11 cellular contexts compared by ENCODE assay signal in genomic region chr4:153159016-153159415, GRCh38. TPM values are rescaled to one million over a fixed set of nuclear protein-coding genes. Genes with fewer than 3 reads are reported as not detected.
DNase-seq lines count a peak whose midpoint lies in the region; ATAC-seq and TF ChIP-seq lines count a peak whose summit lies in the region.
"Had no signal": no experiment of that assay in that cellular context is flagged by ENCODE, and none has a peak within 500 bp of the region (broad histone marks: within the 10 kb centered on the region; RNA-seq: fewer than 3 reads in every experiment).

No MANE protein-coding gene starts in this region.

- H3K27me3 Mint-ChIP-seq in CD4-positive, alpha-beta memory T cell = peaks cover 0 to 2% of the 10 kb centered on the region in 2 donors
- H3K27me3 Mint-ChIP-seq in memory B cell = peaks cover 13% of the 10 kb centered on the region
- peaks cover 35% of the 10 kb centered on the region for H3K27me3 Mint-ChIP-seq in activated CD4-positive, alpha-beta memory T cell treated with anti-CD3 and anti-CD28 coated beads, Interleukin-2, amount 10 ng/mL, durations not matched to agents 7 days and 5 days

- CTCF ChIA-PET in CD4-positive, alpha-beta memory T cell (lab: Charles Lee; ENCODE audit: partially characterized antibody) = interaction anchor here (0.8 to 3.4 kb wide), 5 partner anchors 10 to 75 kb away, joined by 3 to 9 read pairs (median 3); no protein-coding TSS in a partner anchor
- CTCF ChIA-PET in HCT116 (lab: Charles Lee) = interaction anchor here (0.7 to 1.1 kb wide), 2 partner anchors 16 to 286 kb away, joined by 3 read pairs; no protein-coding TSS in a partner anchor
- CTCF ChIA-PET in SK-N-SH (lab: Yijun Ruan, JAX) = interaction anchor here (1.2 to 1.6 kb wide), 4 partner anchors 16 to 484 kb away, joined by 3 to 5 read pairs (median 4); no protein-coding TSS in a partner anchor
- CTCF ChIA-PET in activated CD4-positive, alpha-beta memory T cell treated with anti-CD3 and anti-CD28 coated beads, Interleukin-2, amount 10 ng/mL, durations not matched to agents 7 days and 5 days (lab: Charles Lee) = interaction anchor here (0.6 to 1.4 kb wide), 5 partner anchors 8 to 232 kb away, joined by 3 to 5 read pairs (median 4); no protein-coding TSS in a partner anchor

- no peak for TF ChIP-seq EP300 in SK-N-SH (IDR thresholded peaks at IDR 0.05; ENCODE audit: borderline replicate concordance in 1 of 2, low read depth in 1 of 2, low read length in 1 of 2)

- H4K20me1 ChIP-seq in HCT116 (ENCODE audit: insufficient read depth) (no peaks in the 10 kb centered on the region), SK-N-SH (ENCODE audit: insufficient read depth) (no peaks in the 10 kb centered on the region)

- ATAC-seq in HCT116 = no peak
- peak; percentile 63 for ATAC-seq in memory B cell (ENCODE audit: low read depth)
- no peak for ATAC-seq in GM18870 (IDR thresholded peaks at IDR 0.05; ENCODE audit: unreplicated experiment)

- H3K4me1 Mint-ChIP-seq in CD4-positive, alpha-beta memory T cell = peaks cover 10 to 39% (median 18%) of the 10 kb centered on the region in 4 donors
- H3K4me1 Mint-ChIP-seq in memory B cell = peaks cover 4% of the 10 kb centered on the region
- H3K4me1 Mint-ChIP-seq in activated CD4-positive, alpha-beta memory T cell treated with anti-CD3 and anti-CD28 coated beads, Interleukin-2, amount 10 ng/mL, durations not matched to agents 7 days and 5 days = peaks cover 31% of the 10 kb centered on the region

- no peak overlapping the region for H3K4me2 ChIP-seq in HCT116 (ENCODE audit: low read length)
- H3K4me2 ChIP-seq in SK-N-SH = peak overlapping the region; percentile 67; the same call in 1 of the 2 replicates

- TF ChIP-seq POLR2A in HCT116 (IDR thresholded peaks at IDR 0.05; ENCODE audit: borderline replicate concordance, extremely low read depth, insufficient read depth, insufficient read length) = no peak

- H3K27me3 ChIP-seq in CD4-positive, alpha-beta memory T cell (ENCODE audit: insufficient read depth, low read length) = no peaks in the 10 kb centered on the region
- H3K27me3 ChIP-seq in HCT116 (ENCODE audit: insufficient read depth, low read length) (no peaks in the 10 kb centered on the region), SK-N-SH (ENCODE audit: insufficient read depth) (no peaks in the 10 kb centered on the region), H7 (ENCODE audit: control insufficient read depth, insufficient read depth, low read length) (peaks cover 25% of the 10 kb centered on the region)
- H3K27me3 ChIP-seq: thyroid gland had no signal

- intact Hi-C loops in CD4-positive, alpha-beta memory T cell (cut with micrococcal nuclease) = no loop called here
- intact Hi-C loops in HCT116 (cut with micrococcal nuclease) = no loop called here

- peaks cover 19% of the 10 kb centered on the region for H3F3A ChIP-seq in SK-N-SH (replicated peaks; ENCODE audit: insufficient read depth)

- H3K4me3 Mint-ChIP-seq in CD4-positive, alpha-beta memory T cell = peak overlapping the region in 2 of 8 donors; percentile 34 to 36
- no peak overlapping the region for H3K4me3 Mint-ChIP-seq in memory B cell
- H3K4me3 Mint-ChIP-seq in activated CD4-positive, alpha-beta memory T cell treated with anti-CD3 and anti-CD28 coated beads, Interleukin-2, amount 10 ng/mL, durations not matched to agents 7 days and 5 days = no peak overlapping the region

- RAD21 ChIA-PET in HCT116 (lab: Charles Lee; ENCODE audit: low non-redundant PET in 1 of 2, low total read pairs in 2 of 2, uncharacterized antibody in 2 of 2, unreplicated experiment in 2 of 2) = no interaction called here

- BruUV-seq in HCT116 (replicated peaks; lab: Mats Ljungman, UMichigan) = no TSS peak

- POLR2A ChIA-PET in CD4-positive, alpha-beta memory T cell (lab: Charles Lee; ENCODE audit: partially characterized antibody) = no interaction called here
- POLR2A ChIA-PET in HCT116 (lab: Charles Lee) = no interaction called here
- POLR2A ChIA-PET in SK-N-SH (lab: Yijun Ruan, JAX) = no interaction called here
- POLR2A ChIA-PET in activated CD4-positive, alpha-beta memory T cell treated with anti-CD3 and anti-CD28 coated beads, Interleukin-2, amount 10 ng/mL, durations not matched to agents 7 days and 5 days (lab: Charles Lee) = no interaction called here

- peak in 4 of 5 donors; percentile 7 to 15 (median 11) for DNase-seq in CD4-positive, alpha-beta memory T cell
- DNase-seq in HCT116 (ENCODE audit: low read depth, low spot score) = no peak
- no peak for DNase-seq in SK-N-SH
- DNase-seq in memory B cell (ENCODE audit: low spot score in 2 of 2) = no peak
- DNase-seq in H7 = no peak
- DNase-seq in cerebellar cortex (ENCODE audit: low spot score) = no peak
- DNase-seq in activated CD4-positive, alpha-beta memory T cell treated with anti-CD3 and anti-CD28 coated beads, Interleukin-2, amount 10 ng/mL, durations not matched to agents 7 days and 5 days = no peak
- DNase-seq: activated T-cell treated with anti-CD3 and anti-CD28 coated beads, Interleukin-2, amount 50 U/mL, for 1 hour; HCEC 1CT; thyroid gland had no signal

- no peaks in the 10 kb centered on the region for H3K36me3 ChIP-seq in CD4-positive, alpha-beta memory T cell (ENCODE audit: insufficient read depth, low read length)
- H3K36me3 ChIP-seq in HCT116 (ENCODE audit: control insufficient read depth in 1 of 2, insufficient read depth in 2 of 2, low read length in 2 of 2) (no peaks in the 10 kb centered on the region), SK-N-SH (replicated peaks in 1 of 2; ENCODE audit: control insufficient read depth in 1 of 2, insufficient read depth in 2 of 2, low read length in 1 of 2) (no peaks in the 10 kb centered on the region), H7 (replicated peaks; ENCODE audit: control insufficient read depth, insufficient read depth, low read length) (no peaks in the 10 kb centered on the region)
- H3K36me3 ChIP-seq: thyroid gland had no signal

- TF ChIP-seq CTCF in HCT116 (IDR thresholded peaks at IDR 0.05 in 2 of 3, conservative IDR thresholded peaks at IDR 0.05 in 1 of 3; ENCODE audit: borderline replicate concordance in 1 of 3, insufficient read depth in 1 of 3, low read depth in 2 of 3, low read length in 2 of 3) (peak in 2 of 3 experiments; percentile 14 to 31; a peak in 2 of 6 replicates), SK-N-SH (IDR thresholded peaks at IDR 0.05) (peak; percentile 41)

- no peaks in the 10 kb centered on the region for H3K79me2 ChIP-seq in HCT116 (ENCODE audit: insufficient read depth, low read length)
- H3K79me2 ChIP-seq in SK-N-SH (ENCODE audit: insufficient read depth) = no peaks in the 10 kb centered on the region

- H3K27ac Mint-ChIP-seq in CD4-positive, alpha-beta memory T cell = no peak overlapping the region
- H3K27ac Mint-ChIP-seq in memory B cell = no peak overlapping the region
- H3K27ac Mint-ChIP-seq in activated CD4-positive, alpha-beta memory T cell treated with anti-CD3 and anti-CD28 coated beads, Interleukin-2, amount 10 ng/mL, durations not matched to agents 7 days and 5 days = no peak overlapping the region

- H3K4me1 ChIP-seq in CD4-positive, alpha-beta memory T cell (ENCODE audit: insufficient read depth, low read length) = peaks cover 18% of the 10 kb centered on the region
- H3K4me1 ChIP-seq in HCT116 (ENCODE audit: control insufficient read depth in 1 of 2, insufficient read depth in 2 of 2, low read length in 2 of 2) (peaks cover 10 to 27% of the 10 kb centered on the region in 2 experiments), SK-N-SH (ENCODE audit: control insufficient read depth in 1 of 2, insufficient read depth in 2 of 2, low read depth in 1 of 2, low read length in 1 of 2) (peaks cover 20 to 27% of the 10 kb centered on the region in 2 experiments; a peak in 3 of 4 replicates)

- H2AFZ ChIP-seq in HCT116 (ENCODE audit: low read depth, low read length, poor library complexity, severe bottlenecking) (peak overlapping the region; percentile 66), SK-N-SH (ENCODE audit: low read depth) (no peak overlapping the region)

- H3K36me3 Mint-ChIP-seq in CD4-positive, alpha-beta memory T cell = no peaks in the 10 kb centered on the region
- no peaks in the 10 kb centered on the region for H3K36me3 Mint-ChIP-seq in memory B cell
- H3K36me3 Mint-ChIP-seq in activated CD4-positive, alpha-beta memory T cell treated with anti-CD3 and anti-CD28 coated beads, Interleukin-2, amount 10 ng/mL, durations not matched to agents 7 days and 5 days (ENCODE audit: low read depth) = no peaks in the 10 kb centered on the region

- H3K9me3 Mint-ChIP-seq in CD4-positive, alpha-beta memory T cell = no peaks in the 10 kb centered on the region
- H3K9me3 Mint-ChIP-seq in memory B cell = no peaks in the 10 kb centered on the region
- no peaks in the 10 kb centered on the region for H3K9me3 Mint-ChIP-seq in activated CD4-positive, alpha-beta memory T cell treated with anti-CD3 and anti-CD28 coated beads, Interleukin-2, amount 10 ng/mL, durations not matched to agents 7 days and 5 days

- WGBS in SK-N-SH (ENCODE audit: low lambda C conversion rate) = 97% methylated on average over 4 of the region's 4 CpGs

- H3K9ac ChIP-seq in HCT116 (ENCODE audit: low read length) (no peak overlapping the region), SK-N-SH (no peak overlapping the region)

- no peak overlapping the region for H3K4me3 ChIP-seq in CD4-positive, alpha-beta memory T cell (ENCODE audit: low read length in 2 of 2)
- no peak overlapping the region for H3K4me3 ChIP-seq in HCT116 (replicated peaks in 1 of 2; ENCODE audit: low read depth in 1 of 2, low read length in 2 of 2)
- H3K4me3 ChIP-seq in SK-N-SH (ENCODE audit: low read depth in 2 of 2, low read length in 1 of 2) = no peak overlapping the region
- H3K4me3 ChIP-seq in H7 (ENCODE audit: insufficient read depth, low read depth, low read length) = no peak overlapping the region
- H3K4me3 ChIP-seq: thyroid gland had no signal

- H3K27ac ChIP-seq in CD4-positive, alpha-beta memory T cell (ENCODE audit: low read depth, low read length) = no peak overlapping the region
- H3K27ac ChIP-seq in HCT116 (ENCODE audit: low read depth, low read length) = no peak overlapping the region
- peak overlapping the region in 1 of 2 experiments; percentile 94; a peak in 2 of 4 replicates for H3K27ac ChIP-seq in SK-N-SH (ENCODE audit: low read depth in 2 of 2, low read length in 1 of 2)
- H3K27ac ChIP-seq: thyroid gland had no signal

- TF ChIP-seq RAD21 in HCT116 (IDR thresholded peaks at IDR 0.05; ENCODE audit: low read depth) (no peak), SK-N-SH (IDR thresholded peaks at IDR 0.05; ENCODE audit: low read length) (no peak)

- no peaks in the 10 kb centered on the region for H3K9me3 ChIP-seq in CD4-positive, alpha-beta memory T cell (ENCODE audit: control insufficient read depth in 1 of 2, low read length in 2 of 2)
- H3K9me3 ChIP-seq in HCT116 (ENCODE audit: control insufficient read depth in 1 of 2, insufficient read depth in 1 of 2, low read depth in 1 of 2, low read length in 2 of 2) (no peaks in the 10 kb centered on the region), SK-N-SH (no peaks in the 10 kb centered on the region)
- H3K9me3 ChIP-seq: thyroid gland had no signal

- H3K9me2 ChIP-seq in HCT116 (ENCODE audit: insufficient read depth) = no peaks in the 10 kb centered on the region
- H3K9me2 ChIP-seq in SK-N-SH = no peaks in the 10 kb centered on the region

RNA-seq across cellular contexts. Expression of gene TRIM2, which starts 45.2 kb away (rescaled TPM):
- 10 to 100 TPM; 11.9 to 12.3 TPM for total RNA-seq in CD4-positive, alpha-beta memory T cell
- 1 to 10 TPM; 7.5 to 9.1 TPM for polyA plus RNA-seq in CD4-positive, alpha-beta memory T cell
- total RNA-seq in HCT116 (2021; ENCODE audit: unreplicated experiment) = 41.4 TPM
- 18.1 and 23.8 TPM in 2 replicates for polyA plus RNA-seq in HCT116 (2012)
- polyA plus RNA-seq in SK-N-SH (2012; rRNA removed) = 16.4 and 21.2 TPM in 2 replicates
- 13.7 and 16.3 TPM in 2 replicates for polyA plus RNA-seq in SK-N-SH (2012; cell fraction: cytosol; rRNA removed)
- 21.6 and 24.9 TPM in 2 replicates for polyA plus RNA-seq in SK-N-SH (2012; cell fraction: nucleus; rRNA removed)
- total RNA-seq in H7 (2014; rRNA removed; shearing (Covaris generic)) = 49.2 and 77.4 TPM in 2 replicates
- under 1 TPM; 0.10 to 0.20 TPM for total RNA-seq in activated CD4-positive, alpha-beta memory T cell treated with anti-CD3 and anti-CD28 coated beads, Interleukin-2, amount 10 ng/mL, durations not matched to agents 7 days and 5 days

Comparison
In these comparisons a context has a peak if more than half of its experiments do, and no peak if none do; other contexts are left out.
1. DNase-seq: peak in CD4-positive, alpha-beta memory T cell (4 of 5); none in HCT116 (single experiment), SK-N-SH (single experiment), memory B cell (0 of 2), H7 (single experiment), cerebellar cortex (single experiment) and activated CD4-positive, alpha-beta memory T cell treated with anti-CD3 and anti-CD28 coated beads, Interleukin-2, amount 10 ng/mL, durations not matched to agents 7 days and 5 days (single experiment).
2. RNA of gene TRIM2, which starts 45.2 kb away (total RNA-seq): 49.2 to 77.4 TPM in H7, 41.4 TPM in HCT116 (single experiment) and 11.9 to 12.3 TPM in CD4-positive, alpha-beta memory T cell; 0.10 to 0.20 TPM in activated CD4-positive, alpha-beta memory T cell treated with anti-CD3 and anti-CD28 coated beads, Interleukin-2, amount 10 ng/mL, durations not matched to agents 7 days and 5 days; every median in the first group is over 10 times any median in the second.